In the genomic region with DNA sequence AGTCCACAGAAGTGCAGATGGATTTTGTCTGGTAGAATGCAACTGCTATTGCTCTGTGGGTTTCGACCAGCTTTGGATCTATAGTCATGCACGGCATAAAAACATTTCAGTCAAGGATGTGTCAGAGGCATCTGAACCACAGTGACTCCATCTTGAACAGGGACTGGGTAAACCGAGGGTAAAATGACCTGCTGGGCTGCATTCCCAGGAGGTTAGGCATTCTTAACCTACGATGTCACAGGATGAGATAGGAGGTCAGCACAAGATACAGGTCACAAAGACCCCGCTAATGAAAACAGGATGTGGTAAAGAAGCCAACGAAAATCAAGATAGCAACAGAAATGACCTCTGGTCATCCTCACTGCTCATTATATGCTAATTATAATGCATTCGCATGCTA, we compare ENCODE assay signal across 1 cellular context.
TF ChIP-seq lines count a peak whose summit lies in the region.

No MANE protein-coding gene starts in this region.

TF ChIP-seq in K562, 482 proteins besides CTCF, POLR2A, EP300 and RAD21 (continued from another document and continues in another):
- TF ChIP-seq, protein P1, sequence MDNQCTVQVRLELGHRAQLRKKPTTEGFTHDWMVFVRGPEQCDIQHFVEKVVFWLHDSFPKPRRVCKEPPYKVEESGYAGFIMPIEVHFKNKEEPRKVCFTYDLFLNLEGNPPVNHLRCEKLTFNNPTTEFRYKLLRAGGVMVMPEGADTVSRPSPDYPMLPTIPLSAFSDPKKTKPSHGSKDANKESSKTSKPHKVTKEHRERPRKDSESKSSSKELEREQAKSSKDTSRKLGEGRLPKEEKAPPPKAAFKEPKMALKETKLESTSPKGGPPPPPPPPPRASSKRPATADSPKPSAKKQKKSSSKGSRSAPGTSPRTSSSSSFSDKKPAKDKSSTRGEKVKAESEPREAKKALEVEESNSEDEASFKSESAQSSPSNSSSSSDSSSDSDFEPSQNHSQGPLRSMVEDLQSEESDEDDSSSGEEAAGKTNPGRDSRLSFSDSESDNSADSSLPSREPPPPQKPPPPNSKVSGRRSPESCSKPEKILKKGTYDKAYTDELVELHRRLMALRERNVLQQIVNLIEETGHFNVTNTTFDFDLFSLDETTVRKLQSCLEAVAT (IDR thresholded peaks at IDR 0.05) = no peak
- TF ChIP-seq ZNF668 (CRISPR knock-in tag; IDR thresholded peaks at IDR 0.05) (no peak), ZBTB17 (CRISPR knock-in tag; IDR thresholded peaks at IDR 0.05) (peak; percentile 95), HNRNPK (IDR thresholded peaks at IDR 0.05; ENCODE audit: low read depth, low read length, poor library complexity, severe bottlenecking) (no peak), EWSR1 (IDR thresholded peaks at IDR 0.05; ENCODE audit: borderline replicate concordance, low read depth, partially characterized antibody) (no peak), HDAC1 (IDR thresholded peaks at IDR 0.05) (no peak), HCFC1 (IDR thresholded peaks at IDR 0.05; ENCODE audit: low read depth, low read length) (no peak), PTBP1 (IDR thresholded peaks at IDR 0.05; ENCODE audit: low read depth, low read length) (no peak), RHOXF2B (CRISPR knock-in tag; conservative IDR thresholded peaks at IDR 0.05) (0 out of 2 replicates have a peak, but pooled peaks have one; percentile 49), ZNF79 (CRISPR knock-in tag; IDR thresholded peaks at IDR 0.05; ENCODE audit: low read depth) (peak; percentile 97), ZNF347 (CRISPR knock-in tag; IDR thresholded peaks at IDR 0.05; ENCODE audit: low read depth) (0 out of 2 replicates have a peak, but pooled peaks have one; percentile 42), POLR2B (IDR thresholded peaks at IDR 0.05; ENCODE audit: low read depth, partially characterized antibody) (no peak), MCM3 (IDR thresholded peaks at IDR 0.05) (no peak), NUFIP1 (IDR thresholded peaks at IDR 0.05; ENCODE audit: partially characterized antibody) (no peak), ERF (CRISPR knock-in tag; IDR thresholded peaks at IDR 0.05) (peak; percentile 99), SREBF2 (CRISPR knock-in tag; IDR thresholded peaks at IDR 0.05) (no peak), BRCA1 (IDR thresholded peaks at IDR 0.05) (no peak), BRCA1 (CRISPR knock-in tag; IDR thresholded peaks at IDR 0.05) (no peak), PHF8 (IDR thresholded peaks at IDR 0.05; ENCODE audit: borderline replicate concordance, low read length) (no peak), SMAD3 (CRISPR knock-in tag; conservative IDR thresholded peaks at IDR 0.05) (peak; percentile 99), TCFL5 (CRISPR knock-in tag; conservative IDR thresholded peaks at IDR 0.05) (peak; percentile 97), PPARD (CRISPR knock-in tag; IDR thresholded peaks at IDR 0.05) (no peak)
- TF ChIP-seq, protein P2, sequence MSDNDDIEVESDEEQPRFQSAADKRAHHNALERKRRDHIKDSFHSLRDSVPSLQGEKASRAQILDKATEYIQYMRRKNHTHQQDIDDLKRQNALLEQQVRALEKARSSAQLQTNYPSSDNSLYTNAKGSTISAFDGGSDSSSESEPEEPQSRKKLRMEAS (CRISPR knock-in tag; IDR thresholded peaks at IDR 0.05) = no peak
- TF ChIP-seq, protein P3, sequence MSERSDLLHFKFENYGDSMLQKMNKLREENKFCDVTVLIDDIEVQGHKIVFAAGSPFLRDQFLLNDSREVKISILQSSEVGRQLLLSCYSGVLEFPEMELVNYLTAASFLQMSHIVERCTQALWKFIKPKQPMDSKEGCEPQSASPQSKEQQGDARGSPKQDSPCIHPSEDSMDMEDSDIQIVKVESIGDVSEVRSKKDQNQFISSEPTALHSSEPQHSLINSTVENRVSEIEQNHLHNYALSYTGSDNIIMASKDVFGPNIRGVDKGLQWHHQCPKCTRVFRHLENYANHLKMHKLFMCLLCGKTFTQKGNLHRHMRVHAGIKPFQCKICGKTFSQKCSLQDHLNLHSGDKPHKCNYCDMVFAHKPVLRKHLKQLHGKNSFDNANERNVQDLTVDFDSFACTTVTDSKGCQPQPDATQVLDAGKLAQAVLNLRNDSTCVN (CRISPR knock-in tag; IDR thresholded peaks at IDR 0.05) = peak; percentile 94
- TF ChIP-seq, protein P4, sequence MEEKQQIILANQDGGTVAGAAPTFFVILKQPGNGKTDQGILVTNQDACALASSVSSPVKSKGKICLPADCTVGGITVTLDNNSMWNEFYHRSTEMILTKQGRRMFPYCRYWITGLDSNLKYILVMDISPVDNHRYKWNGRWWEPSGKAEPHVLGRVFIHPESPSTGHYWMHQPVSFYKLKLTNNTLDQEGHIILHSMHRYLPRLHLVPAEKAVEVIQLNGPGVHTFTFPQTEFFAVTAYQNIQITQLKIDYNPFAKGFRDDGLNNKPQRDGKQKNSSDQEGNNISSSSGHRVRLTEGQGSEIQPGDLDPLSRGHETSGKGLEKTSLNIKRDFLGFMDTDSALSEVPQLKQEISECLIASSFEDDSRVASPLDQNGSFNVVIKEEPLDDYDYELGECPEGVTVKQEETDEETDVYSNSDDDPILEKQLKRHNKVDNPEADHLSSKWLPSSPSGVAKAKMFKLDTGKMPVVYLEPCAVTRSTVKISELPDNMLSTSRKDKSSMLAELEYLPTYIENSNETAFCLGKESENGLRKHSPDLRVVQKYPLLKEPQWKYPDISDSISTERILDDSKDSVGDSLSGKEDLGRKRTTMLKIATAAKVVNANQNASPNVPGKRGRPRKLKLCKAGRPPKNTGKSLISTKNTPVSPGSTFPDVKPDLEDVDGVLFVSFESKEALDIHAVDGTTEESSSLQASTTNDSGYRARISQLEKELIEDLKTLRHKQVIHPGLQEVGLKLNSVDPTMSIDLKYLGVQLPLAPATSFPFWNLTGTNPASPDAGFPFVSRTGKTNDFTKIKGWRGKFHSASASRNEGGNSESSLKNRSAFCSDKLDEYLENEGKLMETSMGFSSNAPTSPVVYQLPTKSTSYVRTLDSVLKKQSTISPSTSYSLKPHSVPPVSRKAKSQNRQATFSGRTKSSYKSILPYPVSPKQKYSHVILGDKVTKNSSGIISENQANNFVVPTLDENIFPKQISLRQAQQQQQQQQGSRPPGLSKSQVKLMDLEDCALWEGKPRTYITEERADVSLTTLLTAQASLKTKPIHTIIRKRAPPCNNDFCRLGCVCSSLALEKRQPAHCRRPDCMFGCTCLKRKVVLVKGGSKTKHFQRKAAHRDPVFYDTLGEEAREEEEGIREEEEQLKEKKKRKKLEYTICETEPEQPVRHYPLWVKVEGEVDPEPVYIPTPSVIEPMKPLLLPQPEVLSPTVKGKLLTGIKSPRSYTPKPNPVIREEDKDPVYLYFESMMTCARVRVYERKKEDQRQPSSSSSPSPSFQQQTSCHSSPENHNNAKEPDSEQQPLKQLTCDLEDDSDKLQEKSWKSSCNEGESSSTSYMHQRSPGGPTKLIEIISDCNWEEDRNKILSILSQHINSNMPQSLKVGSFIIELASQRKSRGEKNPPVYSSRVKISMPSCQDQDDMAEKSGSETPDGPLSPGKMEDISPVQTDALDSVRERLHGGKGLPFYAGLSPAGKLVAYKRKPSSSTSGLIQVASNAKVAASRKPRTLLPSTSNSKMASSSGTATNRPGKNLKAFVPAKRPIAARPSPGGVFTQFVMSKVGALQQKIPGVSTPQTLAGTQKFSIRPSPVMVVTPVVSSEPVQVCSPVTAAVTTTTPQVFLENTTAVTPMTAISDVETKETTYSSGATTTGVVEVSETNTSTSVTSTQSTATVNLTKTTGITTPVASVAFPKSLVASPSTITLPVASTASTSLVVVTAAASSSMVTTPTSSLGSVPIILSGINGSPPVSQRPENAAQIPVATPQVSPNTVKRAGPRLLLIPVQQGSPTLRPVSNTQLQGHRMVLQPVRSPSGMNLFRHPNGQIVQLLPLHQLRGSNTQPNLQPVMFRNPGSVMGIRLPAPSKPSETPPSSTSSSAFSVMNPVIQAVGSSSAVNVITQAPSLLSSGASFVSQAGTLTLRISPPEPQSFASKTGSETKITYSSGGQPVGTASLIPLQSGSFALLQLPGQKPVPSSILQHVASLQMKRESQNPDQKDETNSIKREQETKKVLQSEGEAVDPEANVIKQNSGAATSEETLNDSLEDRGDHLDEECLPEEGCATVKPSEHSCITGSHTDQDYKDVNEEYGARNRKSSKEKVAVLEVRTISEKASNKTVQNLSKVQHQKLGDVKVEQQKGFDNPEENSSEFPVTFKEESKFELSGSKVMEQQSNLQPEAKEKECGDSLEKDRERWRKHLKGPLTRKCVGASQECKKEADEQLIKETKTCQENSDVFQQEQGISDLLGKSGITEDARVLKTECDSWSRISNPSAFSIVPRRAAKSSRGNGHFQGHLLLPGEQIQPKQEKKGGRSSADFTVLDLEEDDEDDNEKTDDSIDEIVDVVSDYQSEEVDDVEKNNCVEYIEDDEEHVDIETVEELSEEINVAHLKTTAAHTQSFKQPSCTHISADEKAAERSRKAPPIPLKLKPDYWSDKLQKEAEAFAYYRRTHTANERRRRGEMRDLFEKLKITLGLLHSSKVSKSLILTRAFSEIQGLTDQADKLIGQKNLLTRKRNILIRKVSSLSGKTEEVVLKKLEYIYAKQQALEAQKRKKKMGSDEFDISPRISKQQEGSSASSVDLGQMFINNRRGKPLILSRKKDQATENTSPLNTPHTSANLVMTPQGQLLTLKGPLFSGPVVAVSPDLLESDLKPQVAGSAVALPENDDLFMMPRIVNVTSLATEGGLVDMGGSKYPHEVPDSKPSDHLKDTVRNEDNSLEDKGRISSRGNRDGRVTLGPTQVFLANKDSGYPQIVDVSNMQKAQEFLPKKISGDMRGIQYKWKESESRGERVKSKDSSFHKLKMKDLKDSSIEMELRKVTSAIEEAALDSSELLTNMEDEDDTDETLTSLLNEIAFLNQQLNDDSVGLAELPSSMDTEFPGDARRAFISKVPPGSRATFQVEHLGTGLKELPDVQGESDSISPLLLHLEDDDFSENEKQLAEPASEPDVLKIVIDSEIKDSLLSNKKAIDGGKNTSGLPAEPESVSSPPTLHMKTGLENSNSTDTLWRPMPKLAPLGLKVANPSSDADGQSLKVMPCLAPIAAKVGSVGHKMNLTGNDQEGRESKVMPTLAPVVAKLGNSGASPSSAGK (IDR thresholded peaks at IDR 0.05) = no peak
- TF ChIP-seq, protein P5, sequence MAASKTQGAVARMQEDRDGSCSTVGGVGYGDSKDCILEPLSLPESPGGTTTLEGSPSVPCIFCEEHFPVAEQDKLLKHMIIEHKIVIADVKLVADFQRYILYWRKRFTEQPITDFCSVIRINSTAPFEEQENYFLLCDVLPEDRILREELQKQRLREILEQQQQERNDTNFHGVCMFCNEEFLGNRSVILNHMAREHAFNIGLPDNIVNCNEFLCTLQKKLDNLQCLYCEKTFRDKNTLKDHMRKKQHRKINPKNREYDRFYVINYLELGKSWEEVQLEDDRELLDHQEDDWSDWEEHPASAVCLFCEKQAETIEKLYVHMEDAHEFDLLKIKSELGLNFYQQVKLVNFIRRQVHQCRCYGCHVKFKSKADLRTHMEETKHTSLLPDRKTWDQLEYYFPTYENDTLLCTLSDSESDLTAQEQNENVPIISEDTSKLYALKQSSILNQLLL (CRISPR knock-in tag; IDR thresholded peaks at IDR 0.05; ENCODE audit: borderline replicate concordance) = no peak
- TF ChIP-seq, protein P6, sequence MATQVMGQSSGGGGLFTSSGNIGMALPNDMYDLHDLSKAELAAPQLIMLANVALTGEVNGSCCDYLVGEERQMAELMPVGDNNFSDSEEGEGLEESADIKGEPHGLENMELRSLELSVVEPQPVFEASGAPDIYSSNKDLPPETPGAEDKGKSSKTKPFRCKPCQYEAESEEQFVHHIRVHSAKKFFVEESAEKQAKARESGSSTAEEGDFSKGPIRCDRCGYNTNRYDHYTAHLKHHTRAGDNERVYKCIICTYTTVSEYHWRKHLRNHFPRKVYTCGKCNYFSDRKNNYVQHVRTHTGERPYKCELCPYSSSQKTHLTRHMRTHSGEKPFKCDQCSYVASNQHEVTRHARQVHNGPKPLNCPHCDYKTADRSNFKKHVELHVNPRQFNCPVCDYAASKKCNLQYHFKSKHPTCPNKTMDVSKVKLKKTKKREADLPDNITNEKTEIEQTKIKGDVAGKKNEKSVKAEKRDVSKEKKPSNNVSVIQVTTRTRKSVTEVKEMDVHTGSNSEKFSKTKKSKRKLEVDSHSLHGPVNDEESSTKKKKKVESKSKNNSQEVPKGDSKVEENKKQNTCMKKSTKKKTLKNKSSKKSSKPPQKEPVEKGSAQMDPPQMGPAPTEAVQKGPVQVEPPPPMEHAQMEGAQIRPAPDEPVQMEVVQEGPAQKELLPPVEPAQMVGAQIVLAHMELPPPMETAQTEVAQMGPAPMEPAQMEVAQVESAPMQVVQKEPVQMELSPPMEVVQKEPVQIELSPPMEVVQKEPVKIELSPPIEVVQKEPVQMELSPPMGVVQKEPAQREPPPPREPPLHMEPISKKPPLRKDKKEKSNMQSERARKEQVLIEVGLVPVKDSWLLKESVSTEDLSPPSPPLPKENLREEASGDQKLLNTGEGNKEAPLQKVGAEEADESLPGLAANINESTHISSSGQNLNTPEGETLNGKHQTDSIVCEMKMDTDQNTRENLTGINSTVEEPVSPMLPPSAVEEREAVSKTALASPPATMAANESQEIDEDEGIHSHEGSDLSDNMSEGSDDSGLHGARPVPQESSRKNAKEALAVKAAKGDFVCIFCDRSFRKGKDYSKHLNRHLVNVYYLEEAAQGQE (CRISPR knock-in tag; IDR thresholded peaks at IDR 0.05; ENCODE audit: low read depth) = peak; percentile 85
- TF ChIP-seq, protein P7, sequence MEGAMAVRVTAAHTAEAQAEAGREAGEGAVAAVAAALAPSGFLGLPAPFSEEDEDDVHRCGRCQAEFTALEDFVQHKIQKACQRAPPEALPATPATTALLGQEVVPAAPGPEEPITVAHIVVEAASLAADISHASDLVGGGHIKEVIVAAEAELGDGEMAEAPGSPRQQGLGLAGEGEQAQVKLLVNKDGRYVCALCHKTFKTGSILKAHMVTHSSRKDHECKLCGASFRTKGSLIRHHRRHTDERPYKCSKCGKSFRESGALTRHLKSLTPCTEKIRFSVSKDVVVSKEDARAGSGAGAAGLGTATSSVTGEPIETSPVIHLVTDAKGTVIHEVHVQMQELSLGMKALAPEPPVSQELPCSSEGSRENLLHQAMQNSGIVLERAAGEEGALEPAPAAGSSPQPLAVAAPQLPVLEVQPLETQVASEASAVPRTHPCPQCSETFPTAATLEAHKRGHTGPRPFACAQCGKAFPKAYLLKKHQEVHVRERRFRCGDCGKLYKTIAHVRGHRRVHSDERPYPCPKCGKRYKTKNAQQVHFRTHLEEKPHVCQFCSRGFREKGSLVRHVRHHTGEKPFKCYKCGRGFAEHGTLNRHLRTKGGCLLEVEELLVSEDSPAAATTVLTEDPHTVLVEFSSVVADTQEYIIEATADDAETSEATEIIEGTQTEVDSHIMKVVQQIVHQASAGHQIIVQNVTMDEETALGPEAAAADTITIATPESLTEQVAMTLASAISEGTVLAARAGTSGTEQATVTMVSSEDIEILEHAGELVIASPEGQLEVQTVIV (CRISPR knock-in tag; IDR thresholded peaks at IDR 0.05; ENCODE audit: borderline replicate concordance) = peak; percentile 78; the same call in 1 of the 2 replicates
- TF ChIP-seq, protein P8, sequence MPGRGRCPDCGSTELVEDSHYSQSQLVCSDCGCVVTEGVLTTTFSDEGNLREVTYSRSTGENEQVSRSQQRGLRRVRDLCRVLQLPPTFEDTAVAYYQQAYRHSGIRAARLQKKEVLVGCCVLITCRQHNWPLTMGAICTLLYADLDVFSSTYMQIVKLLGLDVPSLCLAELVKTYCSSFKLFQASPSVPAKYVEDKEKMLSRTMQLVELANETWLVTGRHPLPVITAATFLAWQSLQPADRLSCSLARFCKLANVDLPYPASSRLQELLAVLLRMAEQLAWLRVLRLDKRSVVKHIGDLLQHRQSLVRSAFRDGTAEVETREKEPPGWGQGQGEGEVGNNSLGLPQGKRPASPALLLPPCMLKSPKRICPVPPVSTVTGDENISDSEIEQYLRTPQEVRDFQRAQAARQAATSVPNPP (IDR thresholded peaks at IDR 0.05; ENCODE audit: borderline replicate concordance, insufficient read depth, insufficient read length) = no peak
